Comparison of ENCODE assay signal across 36 cellular contexts in genomic region chr9:28056466-28056865, GRCh38.
"Had no signal": no experiment of that assay in that cellular context is flagged by ENCODE, and none has a peak within 500 bp of the region (broad histone marks: within the 10 kb centered on the region; RNA-seq: fewer than 3 reads in every experiment).

No MANE protein-coding gene starts in this region.

- H3K27me3 Mint-ChIP-seq: activated B cell treated with CpG ODN at 0.5 μM for 24 hours; activated CD4-positive, alpha-beta memory T cell treated with anti-CD3 and anti-CD28 coated beads for 36 hours; activated CD4-positive, alpha-beta T cell treated with anti-CD3 and anti-CD28 coated beads, Interleukin-2, amount 10 ng/mL, durations not matched to agents 24 days and 14 days; activated CD8-positive, alpha-beta T cell treated with anti-CD3 and anti-CD28 coated beads for 36 hours; activated naive CD4-positive, alpha-beta T cell treated with anti-CD3 and anti-CD28 coated beads, Interleukin-2, amount 10 ng/mL, durations not matched to agents 7 days and 5 days; activated naive CD4-positive, alpha-beta T cell treated with anti-CD3 and anti-CD28 coated beads, Interleukin-2, amount 50 U/mL, for 24 hours; activated naive CD8-positive, alpha-beta T cell; brain; central memory CD8-positive, alpha-beta T cell had no signal

- ATAC-seq: activated CD8-positive, alpha-beta T cell treated with anti-CD3 and anti-CD28 coated beads for 36 hours; activated naive CD8-positive, alpha-beta T cell treated with anti-CD3 and anti-CD28 coated beads, Interleukin-2, amount 50 U/mL, for 24 hours; activated T-cell treated with anti-CD3 and anti-CD28 coated beads, Interleukin-2, amount 50 U/mL, for 4 hours; activated T-cell treated with anti-CD3 and anti-CD28 coated beads, Interleukin-2, amount 50 U/mL, for 72 hours had no signal

- H3K36me3 ChIP-seq: ascending aorta, cardiac muscle cell had no signal

- H3K4me3 Mint-ChIP-seq: activated B cell treated with CpG ODN at 0.5 μM for 24 hours; activated CD4-positive, alpha-beta memory T cell treated with anti-CD3 and anti-CD28 coated beads for 36 hours; activated CD4-positive, alpha-beta T cell treated with anti-CD3 and anti-CD28 coated beads, Interleukin-2, amount 10 ng/mL, durations not matched to agents 24 days and 14 days; activated CD8-positive, alpha-beta T cell treated with anti-CD3 and anti-CD28 coated beads for 36 hours; activated naive CD4-positive, alpha-beta T cell treated with anti-CD3 and anti-CD28 coated beads, Interleukin-2, amount 10 ng/mL, durations not matched to agents 7 days and 5 days; activated naive CD4-positive, alpha-beta T cell treated with anti-CD3 and anti-CD28 coated beads, Interleukin-2, amount 50 U/mL, for 24 hours; activated naive CD8-positive, alpha-beta T cell; activated naive CD8-positive, alpha-beta T cell treated with anti-CD3 and anti-CD28 coated beads, Interleukin-2, amount 10 ng/mL, durations not matched to agents 7 days and 5 days; activated naive CD8-positive, alpha-beta T cell treated with anti-CD3 and anti-CD28 coated beads, Interleukin-2, amount 50 U/mL, for 24 hours; activated T-cell treated with anti-CD3 and anti-CD28 coated beads, Interleukin-2, amount 50 U/mL, for 4 hours; activated T-cell treated with anti-CD3 and anti-CD28 coated beads, Interleukin-2, amount 50 U/mL, for 72 hours; brain; central memory CD8-positive, alpha-beta T cell; T-helper 2 cell treated with Interferon-gamma antibody and Interleukin-4, amounts not matched to agents 5 μg/mL and 100 μg/mL, for 36 hours had no signal

- H3K4me1 ChIP-seq: ascending aorta had no signal

- H3K4me1 Mint-ChIP-seq: activated B cell treated with CpG ODN at 0.5 μM for 24 hours; activated CD4-positive, alpha-beta T cell treated with anti-CD3 and anti-CD28 coated beads, Interleukin-2, amount 10 ng/mL, durations not matched to agents 24 days and 14 days; activated naive CD4-positive, alpha-beta T cell treated with anti-CD3 and anti-CD28 coated beads, Interleukin-2, amount 10 ng/mL, durations not matched to agents 7 days and 5 days; activated naive CD4-positive, alpha-beta T cell treated with anti-CD3 and anti-CD28 coated beads, Interleukin-2, amount 50 U/mL, for 24 hours; activated naive CD8-positive, alpha-beta T cell treated with anti-CD3 and anti-CD28 coated beads, Interleukin-2, amount 10 ng/mL, durations not matched to agents 7 days and 5 days; activated naive CD8-positive, alpha-beta T cell treated with anti-CD3 and anti-CD28 coated beads, Interleukin-2, amount 50 U/mL, for 24 hours; central memory CD8-positive, alpha-beta T cell had no signal

- H3K36me3 Mint-ChIP-seq: activated CD4-positive, alpha-beta memory T cell treated with anti-CD3 and anti-CD28 coated beads for 36 hours; activated naive CD4-positive, alpha-beta T cell treated with anti-CD3 and anti-CD28 coated beads, Interleukin-2, amount 10 ng/mL, durations not matched to agents 7 days and 5 days; activated naive CD4-positive, alpha-beta T cell treated with anti-CD3 and anti-CD28 coated beads, Interleukin-2, amount 50 U/mL, for 24 hours; activated naive CD8-positive, alpha-beta T cell; activated naive CD8-positive, alpha-beta T cell treated with anti-CD3 and anti-CD28 coated beads, Interleukin-2, amount 10 ng/mL, durations not matched to agents 7 days and 5 days; brain had no signal

- FAIRE-seq: bronchial epithelial cell, TTC549 had no signal

- H3K9me3 ChIP-seq: ascending aorta had no signal

- H3K4me3 ChIP-seq: ascending aorta, cardiac muscle cell had no signal

- H3K9me3 Mint-ChIP-seq: activated B cell treated with CpG ODN at 0.5 μM for 24 hours; activated CD4-positive, alpha-beta memory T cell treated with anti-CD3 and anti-CD28 coated beads for 36 hours; activated CD4-positive, alpha-beta T cell treated with anti-CD3 and anti-CD28 coated beads, Interleukin-2, amount 10 ng/mL, durations not matched to agents 24 days and 14 days; activated naive CD4-positive, alpha-beta T cell treated with anti-CD3 and anti-CD28 coated beads, Interleukin-2, amount 10 ng/mL, durations not matched to agents 7 days and 5 days; activated naive CD4-positive, alpha-beta T cell treated with anti-CD3 and anti-CD28 coated beads, Interleukin-2, amount 50 U/mL, for 24 hours; activated naive CD8-positive, alpha-beta T cell treated with anti-CD3 and anti-CD28 coated beads, Interleukin-2, amount 10 ng/mL, durations not matched to agents 7 days and 5 days; activated T-cell treated with anti-CD3 and anti-CD28 coated beads, Interleukin-2, amount 50 U/mL, for 4 hours; activated T-helper 2 cell treated with anti-CD3 and anti-CD28 coated beads, Interferon-gamma antibody, Interleukin-2, Interleukin-4, amounts not matched to agents 10 μg/mL and 5 μg/mL and 100 μg/mL, durations not matched to agents 14 hours and 24 hours and 36 hours; T-helper 2 cell treated with Interferon-gamma antibody and Interleukin-4, amounts not matched to agents 5 μg/mL and 100 μg/mL, for 36 hours had no signal

- DNase-seq: activated B cell treated with CpG ODN at 0.5 μM for 24 hours; activated CD4-positive, alpha-beta memory T cell treated with anti-CD3 and anti-CD28 coated beads for 36 hours; activated CD4-positive, alpha-beta T cell treated with anti-CD3 and anti-CD28 coated beads for 4 hours; activated CD4-positive, alpha-beta T cell treated with anti-CD3 and anti-CD28 coated beads, Interleukin-2, amount 10 ng/mL, durations not matched to agents 24 days and 14 days; activated CD4-positive, alpha-beta T cell treated with anti-CD3 and anti-CD28 coated beads, Interleukin-2, amount 50 U/mL, for 1 hour; activated CD4-positive, alpha-beta T cell treated with anti-CD3 and anti-CD28 coated beads, Interleukin-2, amount 50 U/mL, for 4 hours; activated CD4-positive, CD25-positive, alpha-beta regulatory T cell treated with anti-CD3 and anti-CD28 coated beads, Interleukin-2, amount 50 U/mL, for 72 hours; activated CD8-positive, alpha-beta memory T cell treated with anti-CD3 and anti-CD28 coated beads, Interleukin-2, amount 50 U/mL, for 4 hours; activated CD8-positive, alpha-beta T cell treated with anti-CD3 and anti-CD28 coated beads for 36 hours; activated effector memory CD4-positive, alpha-beta T cell treated with Interleukin-2 at 50 U/mL for 16 hours; activated gamma-delta T cell; activated naive CD4-positive, alpha-beta T cell treated with anti-CD3 and anti-CD28 coated beads, Interleukin-2, amount 10 ng/mL, durations not matched to agents 7 days and 5 days; activated naive CD4-positive, alpha-beta T cell treated with Interleukin-2 at 50 U/mL for 16 hours; activated naive CD8-positive, alpha-beta T cell treated with anti-CD3 and anti-CD28 coated beads, Interleukin-2, amount 10 ng/mL, durations not matched to agents 7 days and 5 days; activated naive CD8-positive, alpha-beta T cell treated with anti-CD3 and anti-CD28 coated beads, Interleukin-2, amount 50 U/mL, for 24 hours; activated T-cell treated with anti-CD3 and anti-CD28 coated beads for 4 hours; activated T-cell treated with anti-CD3 and anti-CD28 coated beads, Interleukin-2, amount 50 U/mL, for 1 hour; activated T-cell treated with anti-CD3 and anti-CD28 coated beads, Interleukin-2, amount 50 U/mL, for 4 hours; activated T-cell treated with anti-CD3 and anti-CD28 coated beads, Interleukin-2, amount 50 U/mL, for 72 hours; amygdala; anterior cingulate cortex; caudate nucleus; cerebellar nuclear complex; T-helper 2 cell; T-helper 9 cell had no signal

- H3K27me3 ChIP-seq: ascending aorta, cardiac muscle cell had no signal

- H3K27ac ChIP-seq: ascending aorta, cardiac muscle cell, VCaP had no signal

- H3K27ac Mint-ChIP-seq: activated B cell treated with CpG ODN at 0.5 μM for 24 hours; activated CD4-positive, alpha-beta memory T cell treated with anti-CD3 and anti-CD28 coated beads for 36 hours; activated CD4-positive, alpha-beta T cell treated with anti-CD3 and anti-CD28 coated beads, Interleukin-2, amount 10 ng/mL, durations not matched to agents 24 days and 14 days; activated CD8-positive, alpha-beta T cell treated with anti-CD3 and anti-CD28 coated beads for 36 hours; activated naive CD4-positive, alpha-beta T cell treated with anti-CD3 and anti-CD28 coated beads, Interleukin-2, amount 10 ng/mL, durations not matched to agents 7 days and 5 days; activated naive CD4-positive, alpha-beta T cell treated with anti-CD3 and anti-CD28 coated beads, Interleukin-2, amount 50 U/mL, for 24 hours; activated naive CD8-positive, alpha-beta T cell; activated naive CD8-positive, alpha-beta T cell treated with anti-CD3 and anti-CD28 coated beads, Interleukin-2, amount 10 ng/mL, durations not matched to agents 7 days and 5 days; activated naive CD8-positive, alpha-beta T cell treated with anti-CD3 and anti-CD28 coated beads, Interleukin-2, amount 50 U/mL, for 24 hours; activated T-cell treated with anti-CD3 and anti-CD28 coated beads, Interleukin-2, amount 50 U/mL, for 72 hours; activated T-helper 2 cell treated with anti-CD3 and anti-CD28 coated beads, Interferon-gamma antibody, Interleukin-2, Interleukin-4, amounts not matched to agents 10 μg/mL and 5 μg/mL and 100 μg/mL, durations not matched to agents 14 hours and 24 hours and 36 hours; brain; T-helper 2 cell treated with Interferon-gamma antibody and Interleukin-4, amounts not matched to agents 5 μg/mL and 100 μg/mL, for 36 hours had no signal
